In the genomic region with DNA sequence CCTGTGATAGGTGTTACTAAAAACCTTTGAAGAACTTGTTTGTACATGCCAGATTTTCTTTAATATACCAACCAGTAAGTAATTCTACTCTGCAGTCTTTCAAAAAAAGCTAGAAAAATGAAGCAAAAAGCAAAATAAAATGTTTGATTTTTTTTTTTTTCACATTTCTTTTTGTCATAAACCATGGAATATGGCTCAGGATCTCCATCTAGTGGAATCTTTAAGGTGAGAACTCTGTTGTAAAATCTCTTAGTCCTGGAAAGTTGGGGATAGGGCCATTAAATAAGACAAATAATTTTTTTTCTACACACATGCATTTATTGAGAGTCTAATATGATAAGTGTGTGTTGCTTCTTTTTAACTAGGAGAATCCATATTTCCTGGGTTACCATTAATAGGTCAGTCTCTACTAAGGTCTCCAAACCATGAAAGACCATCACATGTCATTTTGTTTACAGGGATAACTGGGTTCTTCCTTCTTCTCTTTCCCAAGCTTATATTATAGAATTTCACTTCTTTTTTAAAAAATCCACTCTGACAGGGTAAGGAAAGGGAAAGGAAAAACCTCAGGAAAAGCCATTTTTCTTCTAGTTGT, we compare ENCODE assay signal across 9 cellular contexts.
DNase-seq lines count a peak whose midpoint lies in the region; ATAC-seq and TF ChIP-seq lines count a peak whose summit lies in the region.
"Had no signal": no experiment of that assay in that cellular context is flagged by ENCODE, and none has a peak within 500 bp of the region (broad histone marks: within the 10 kb centered on the region; RNA-seq: fewer than 3 reads in every experiment).

No MANE protein-coding gene starts in this region.

- H3K4me3 Mint-ChIP-seq in brain (no peak overlapping the region), T-cell (no peak overlapping the region)

- DNase-seq in COLO829 (ENCODE audit: low spot score) (peak; percentile 13), lung microvascular endothelial cell (ENCODE audit: low read depth in 2 of 2) (peak; percentile 34 to 42), OCI-M2 (lab: John Stamatoyannopoulos, UW; ENCODE audit: unreplicated experiment) (no peak), NCI-H2196 (lab: John Stamatoyannopoulos, UW; ENCODE audit: unreplicated experiment) (no peak), T-cell (no peak)
- no peak for DNase-seq in activated T-cell treated with anti-CD3 and anti-CD28 coated beads, Interleukin-2, amount 50 U/mL, for 1 hour
- DNase-seq: T-helper 1 cell had no signal

- no peak overlapping the region for H2AFZ ChIP-seq in KMS-11 (ENCODE audit: low read depth)

- no peaks in the 10 kb centered on the region for H4K20me1 ChIP-seq in KMS-11 (ENCODE audit: insufficient read depth)

- H3K4me1 ChIP-seq in KMS-11 (ENCODE audit: low read depth, poor library complexity, severe bottlenecking): no peaks in the 10 kb centered on the region

- no peak overlapping the region for H3K9ac ChIP-seq in KMS-11

- H3K4me3 ChIP-seq in KMS-11 (IDR thresholded peaks at IDR 0.05; ENCODE audit: insufficient read depth, low read depth, low read length): no peak overlapping the region

- H3K27me3 Mint-ChIP-seq in brain (peaks cover 8% of the 10 kb centered on the region), T-cell (no peaks in the 10 kb centered on the region)

- CTCF ChIA-PET in T-cell (lab: Charles Lee): interaction anchor here (0.6 to 1.2 kb wide), 6 partner anchors 11 to 1028 kb away, joined by 3 to 5 read pairs (median 3); no protein-coding TSS in a partner anchor

- H3K27ac ChIP-seq in KMS-11: no peak overlapping the region

- peak; percentile 55; the same call in 1 of the 2 replicates for TF ChIP-seq CTCF in KMS-11 (conservative IDR thresholded peaks at IDR 0.05; ENCODE audit: low read depth, low read length)
- TF ChIP-seq CTCF in brain (conservative IDR thresholded peaks at IDR 0.05): peak; percentile 60 to 73

- H3K36me3 Mint-ChIP-seq in brain: no peaks in the 10 kb centered on the region
- H3K36me3 Mint-ChIP-seq in T-cell: peaks cover 8% of the 10 kb centered on the region

- no peaks in the 10 kb centered on the region for H3K79me2 ChIP-seq in KMS-11 (ENCODE audit: insufficient read depth, low read depth)

- no peaks in the 10 kb centered on the region for H3K36me3 ChIP-seq in KMS-11 (ENCODE audit: insufficient read depth)

- H3K4me2 ChIP-seq in KMS-11: no peak overlapping the region

- H3K27ac Mint-ChIP-seq in brain (peak overlapping the region in 2 of 5 experiments; percentile 8 to 61), T-cell (no peak overlapping the region)

- POLR2A ChIA-PET in T-cell (lab: Charles Lee): interaction anchor here in 1 of 2 donors (0.6 kb wide), 1 partner anchor 65 kb away, joined by 3 read pairs; no protein-coding TSS in a partner anchor

- H3K9me3 Mint-ChIP-seq in brain (peaks cover 0 to 2% (median 0%) of the 10 kb centered on the region in 5 experiments), T-cell (no peaks in the 10 kb centered on the region)

- H3K27me3 ChIP-seq in KMS-11 (ENCODE audit: insufficient read depth, low read depth): no peaks in the 10 kb centered on the region

- ATAC-seq in T-cell (replicated peaks in 1 of 4): no peak

- H3K4me1 Mint-ChIP-seq in brain (peaks cover 7% of the 10 kb centered on the region), T-cell (peaks cover 26 to 32% (median 28%) of the 10 kb centered on the region in 3 donors)

Comparison
In these comparisons a context has a peak if more than half of its experiments do, and no peak if none do; other contexts are left out.
1. DNase-seq: peak in COLO829 (single experiment) and lung microvascular endothelial cell (2 of 2); none in OCI-M2 (single experiment), NCI-H2196 (single experiment), T-cell (0 of 34) and activated T-cell treated with anti-CD3 and anti-CD28 coated beads, Interleukin-2, amount 50 U/mL, for 1 hour (single experiment).